26 cellular contexts compared by ENCODE assay signal in the genomic region with DNA sequence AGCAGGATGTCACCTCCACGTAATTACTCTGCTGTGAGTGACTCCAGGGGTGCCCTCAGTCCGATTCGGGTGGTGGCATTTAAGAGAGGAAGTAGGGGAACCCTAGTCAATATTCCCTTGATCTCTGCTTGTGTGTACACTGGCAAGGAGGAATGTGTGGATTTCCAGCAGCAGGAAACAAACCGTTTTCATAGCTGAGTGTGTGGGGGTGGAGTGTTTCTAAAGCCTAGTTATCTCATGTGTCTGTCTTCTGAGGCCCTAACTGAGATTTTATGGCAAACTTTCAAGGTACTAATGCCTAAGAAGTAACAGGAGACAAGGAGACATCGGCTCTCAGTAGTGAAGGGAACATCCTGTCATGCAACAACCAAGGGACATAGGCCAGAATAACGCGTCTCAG. TPM values are rescaled to one million over a fixed set of nuclear protein-coding genes. Genes with fewer than 3 reads are reported as not detected.
DNase-seq lines count a peak whose midpoint lies in the region; ATAC-seq and TF ChIP-seq lines count a peak whose summit lies in the region.
"Had no signal": no experiment of that assay in that cellular context is flagged by ENCODE, and none has a peak within 500 bp of the region (broad histone marks: within the 10 kb centered on the region; RNA-seq: fewer than 3 reads in every experiment).

No MANE protein-coding gene starts in this region.

- H3K4me3 ChIP-seq in astrocyte of the spinal cord (ENCODE audit: low read depth, low read length), result no peak overlapping the region
- no peak overlapping the region for H3K4me3 ChIP-seq in foreskin fibroblast (ENCODE audit: low read depth in 1 of 2, low read length in 2 of 2)
- H3K4me3 ChIP-seq in osteoblast (ENCODE audit: insufficient read depth, low read length), result no peak overlapping the region
- H3K4me3 ChIP-seq in MG63, result no peak overlapping the region
- H3K4me3 ChIP-seq: BLaER1 treated with 17β-estradiol and CSF1 and Interleukin-3, amounts not matched to agents 10 nM and 100 nM; skin epidermis had no signal

- H3K27me3 ChIP-seq in osteoblast (ENCODE audit: insufficient read depth, low read length) (no peaks in the 10 kb centered on the region), MG63 (no peaks in the 10 kb centered on the region)
- H3K27me3 ChIP-seq: BLaER1 treated with 17β-estradiol and CSF1 and Interleukin-3, amounts not matched to agents 10 nM and 100 nM had no signal

- no peak overlapping the region for H3K27ac ChIP-seq in osteoblast (ENCODE audit: low read depth, low read length)
- H3K27ac ChIP-seq: BLaER1 treated with 17β-estradiol and CSF1 and Interleukin-3, amounts not matched to agents 10 nM and 100 nM; skin epidermis had no signal

- peak; percentile 35 for DNase-seq in EL
- DNase-seq in astrocyte of the spinal cord (ENCODE audit: low read depth, low spot score), result peak; percentile 23
- DNase-seq in foreskin fibroblast, result peak; percentile 62 to 69
- DNase-seq in osteoblast (ENCODE audit: insufficient read length, low spot score, missing footprints), result peak; percentile 82
- no peak for DNase-seq in MG63
- DNase-seq in NCI-H1436 treated with DMSO at 0.1 percent for 48 hours (lab: John Stamatoyannopoulos, UW), result no peak
- DNase-seq: activated CD4-positive, alpha-beta T cell treated with anti-CD3 and anti-CD28 coated beads, Interleukin-2, amount 50 U/mL, for 1 hour; activated CD8-positive, alpha-beta memory T cell treated with anti-CD3 and anti-CD28 coated beads, Interleukin-2, amount 10 ng/mL, durations not matched to agents 7 days and 5 days; activated naive CD4-positive, alpha-beta T cell treated with anti-CD3 and anti-CD28 coated beads for 36 hours; activated T-cell treated with anti-CD3 and anti-CD28 coated beads, Interleukin-2, amount 50 U/mL, for 72 hours; effector memory CD4-positive, alpha-beta T cell; glutamatergic neuron; H7; left cardiac atrium; mesendoderm; naive B cell; NCI-H446; stimulated activated CD4-positive, alpha-beta T cell treated with anti-CD3 and anti-CD28 coated beads, Interleukin-2, amount 100 ng/mL, for 24 hours; T-helper 9 cell had no signal

- H4K20me1 ChIP-seq in osteoblast (ENCODE audit: insufficient read depth, low read length), result no peaks in the 10 kb centered on the region
- H4K20me1 ChIP-seq: BLaER1 treated with 17β-estradiol and CSF1 and Interleukin-3, amounts not matched to agents 10 nM and 100 nM had no signal

- no peaks in the 10 kb centered on the region for H3K79me2 ChIP-seq in osteoblast (ENCODE audit: insufficient read depth, low read length)

- H3K4me2 ChIP-seq in osteoblast (ENCODE audit: insufficient read depth, low read length), result no peak overlapping the region
- H3K4me2 ChIP-seq: BLaER1 treated with 17β-estradiol and CSF1 and Interleukin-3, amounts not matched to agents 10 nM and 100 nM had no signal

- no peak for ATAC-seq in HG03097 (IDR thresholded peaks at IDR 0.05; ENCODE audit: low FRiP score, unreplicated experiment)
- ATAC-seq: activated CD8-positive, alpha-beta memory T cell treated with anti-CD3 and anti-CD28 coated beads, Interleukin-2, amount 10 ng/mL, durations not matched to agents 7 days and 5 days; activated T-cell treated with anti-CD3 and anti-CD28 coated beads, Interleukin-2, amount 50 U/mL, for 72 hours had no signal

- no peaks in the 10 kb centered on the region for H3K9me3 ChIP-seq in osteoblast (ENCODE audit: low read depth, low read length)
- 0 out of 2 replicates have a peak, but pooled peaks cover 2% of the 10 kb centered on the region for H3K9me3 ChIP-seq in MG63

- in situ Hi-C loops in astrocyte of the spinal cord (cut with HindIII; ENCODE audit: low sequenced_read_pairs), result no loop called here

- TF ChIP-seq CTCF in astrocyte of the spinal cord (IDR thresholded peaks at IDR 0.05; ENCODE audit: low read depth, low read length) (no peak), foreskin fibroblast (IDR thresholded peaks at IDR 0.05; ENCODE audit: low read depth, low read length) (no peak), osteoblast (IDR thresholded peaks at IDR 0.05; ENCODE audit: extremely low read depth, low read depth, low read length) (no peak)

- H3K4me1 ChIP-seq in osteoblast (ENCODE audit: insufficient read depth, low read length), result peaks cover 9% of the 10 kb centered on the region

- H2AFZ ChIP-seq in osteoblast (ENCODE audit: low read length), result no peak overlapping the region

- H3K36me3 ChIP-seq in osteoblast (ENCODE audit: insufficient read depth, low read length) (no peaks in the 10 kb centered on the region), MG63 (no peaks in the 10 kb centered on the region)
- H3K36me3 ChIP-seq: BLaER1 treated with 17β-estradiol and CSF1 and Interleukin-3, amounts not matched to agents 10 nM and 100 nM had no signal

RNA-seq across cellular contexts. Expression of a gene that starts 6.6 kb away (rescaled TPM):
- not detected in 2 replicates for total RNA-seq in osteoblast
- not detected in 2 replicates for total RNA-seq in MG63 (2014; rRNA removed; shearing (Covaris generic); ENCODE audit: low replicate concordance)
- total RNA-seq: activated CD8-positive, alpha-beta memory T cell treated with anti-CD3 and anti-CD28 coated beads, Interleukin-2, amount 10 ng/mL, durations not matched to agents 7 days and 5 days; activated naive CD4-positive, alpha-beta T cell treated with anti-CD3 and anti-CD28 coated beads for 36 hours; activated T-cell treated with anti-CD3 and anti-CD28 coated beads, Interleukin-2, amount 50 U/mL, for 72 hours; H7; left cardiac atrium; OCI-LY7; omental fat pad; urinary bladder had no signal

RNA-seq across cellular contexts. Expression of a gene that starts 8.8 kb away (rescaled TPM):
- total RNA-seq in osteoblast, result not detected in 2 replicates
- total RNA-seq in MG63 (2014; rRNA removed; shearing (Covaris generic); ENCODE audit: low replicate concordance), result not detected in 2 replicates
- total RNA-seq: activated CD8-positive, alpha-beta memory T cell treated with anti-CD3 and anti-CD28 coated beads, Interleukin-2, amount 10 ng/mL, durations not matched to agents 7 days and 5 days; activated naive CD4-positive, alpha-beta T cell treated with anti-CD3 and anti-CD28 coated beads for 36 hours; activated T-cell treated with anti-CD3 and anti-CD28 coated beads, Interleukin-2, amount 50 U/mL, for 72 hours; H7; left cardiac atrium; OCI-LY7; omental fat pad; subcutaneous adipose tissue; urinary bladder had no signal

Comparison
In these comparisons a context has a peak if more than half of its experiments do, and no peak if none do; other contexts are left out.
1. DNase-seq: peak in EL (single experiment), astrocyte of the spinal cord (single experiment), foreskin fibroblast (2 of 2) and osteoblast (single experiment); none in MG63 (single experiment) and NCI-H1436 treated with DMSO at 0.1 percent for 48 hours (single experiment).